In the genomic region with DNA sequence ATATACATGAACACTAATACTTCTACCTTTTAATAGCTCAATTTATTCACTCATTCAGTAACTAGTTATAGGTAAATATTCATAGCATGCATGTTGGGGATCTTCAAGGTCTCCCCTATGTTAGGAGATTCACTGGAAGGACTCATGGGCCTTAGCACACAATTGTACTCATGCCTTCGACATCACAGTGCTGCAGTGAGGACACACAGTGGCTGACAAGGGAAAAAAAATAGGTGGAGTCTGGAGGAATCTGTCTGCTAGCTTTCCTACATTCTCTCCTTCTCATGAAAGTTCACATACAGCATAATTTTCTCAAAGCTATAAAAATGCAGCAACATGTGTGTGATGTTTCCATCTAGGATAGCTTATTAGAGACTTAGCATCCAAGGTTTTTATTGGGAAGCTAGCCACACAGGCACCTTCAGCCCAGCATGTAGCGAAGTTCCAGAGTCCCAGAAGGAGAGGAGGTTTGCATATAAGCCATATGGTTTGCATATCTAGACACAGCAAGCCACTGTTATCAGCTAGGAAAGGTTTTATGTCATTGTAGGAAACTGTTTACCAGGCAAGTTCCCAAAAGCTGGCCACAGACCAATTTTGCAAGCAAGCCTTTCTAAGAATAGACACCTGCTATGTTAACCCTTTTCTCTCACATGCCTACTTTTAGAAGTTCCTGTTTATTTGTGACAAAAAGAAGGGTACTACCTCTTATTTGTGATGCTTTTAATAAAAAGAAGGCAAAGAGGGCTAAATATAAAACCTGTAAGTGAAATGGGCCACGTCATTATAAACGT, we compare ENCODE assay signal across 12 cellular contexts. TPM values are rescaled to one million over a fixed set of nuclear protein-coding genes. Genes with fewer than 3 reads are reported as not detected.
DNase-seq lines count a peak whose midpoint lies in the region; ATAC-seq and TF ChIP-seq lines count a peak whose summit lies in the region.
"Had no signal": no experiment of that assay in that cellular context is flagged by ENCODE, and none has a peak within 500 bp of the region (broad histone marks: within the 10 kb centered on the region; RNA-seq: fewer than 3 reads in every experiment).

No MANE protein-coding gene starts in this region.

- no peak overlapping the region for H3K4me3 Mint-ChIP-seq in CD4-positive, alpha-beta T cell
- no peak overlapping the region for H3K4me3 Mint-ChIP-seq in activated CD8-positive, alpha-beta T cell treated with anti-CD3 and anti-CD28 coated beads for 36 hours
- no peak overlapping the region for H3K4me3 Mint-ChIP-seq in mesothelial cell of epicardium

- H3K27ac ChIP-seq in CD4-positive, alpha-beta T cell (ENCODE audit: low read depth, low read length), result no peak overlapping the region
- H3K27ac ChIP-seq: epithelial cell of prostate, vagina had no signal

- TF ChIP-seq CTCF in epithelial cell of proximal tubule (conservative IDR thresholded peaks at IDR 0.05; ENCODE audit: low read depth, low read length) (peak; percentile 18), mesothelial cell of epicardium (IDR thresholded peaks at IDR 0.05; ENCODE audit: unreplicated experiment) (no peak)
- no peak for TF ChIP-seq CTCF in CD4-positive, alpha-beta T cell (IDR thresholded peaks at IDR 0.05)
- no peak for TF ChIP-seq CTCF in activated CD8-positive, alpha-beta T cell treated with anti-CD3 and anti-CD28 coated beads for 36 hours (IDR thresholded peaks at IDR 0.05)

- H3K27me3 Mint-ChIP-seq in CD4-positive, alpha-beta T cell, result peaks cover 31% of the 10 kb centered on the region
- peaks cover 13% of the 10 kb centered on the region for H3K27me3 Mint-ChIP-seq in activated CD8-positive, alpha-beta T cell treated with anti-CD3 and anti-CD28 coated beads for 36 hours
- H3K27me3 Mint-ChIP-seq in mesothelial cell of epicardium (ENCODE audit: low read depth), result peaks cover 3% of the 10 kb centered on the region

- DNase-seq in Kasumi-1 (lab: John Stamatoyannopoulos, UW) (peak; percentile 23 to 34), epithelial cell of proximal tubule (ENCODE audit: low read depth) (no peak), LoVo (ENCODE audit: low spot score) (no peak), mesothelial cell of epicardium (ENCODE audit: low spot score in 2 of 2, unreplicated experiment in 2 of 2) (no peak)
- no peak for DNase-seq in CD4-positive, alpha-beta T cell
- DNase-seq in activated CD8-positive, alpha-beta T cell treated with anti-CD3 and anti-CD28 coated beads for 36 hours, result no peak
- DNase-seq: activated effector memory CD4-positive, alpha-beta T cell treated with Interleukin-2 at 50 U/mL for 16 hours; SW 1271 had no signal

- POLR2A ChIA-PET in CD4-positive, alpha-beta T cell (lab: Charles Lee), result interaction anchor here (0.6 kb wide), 1 partner anchor 352 kb away, joined by 3 read pairs; no protein-coding TSS in a partner anchor
- POLR2A ChIA-PET in activated CD8-positive, alpha-beta T cell treated with anti-CD3 and anti-CD28 coated beads for 36 hours (lab: Charles Lee), result no interaction called here

- H3K4me1 Mint-ChIP-seq in CD4-positive, alpha-beta T cell (ENCODE audit: low read depth), result peaks cover 7% of the 10 kb centered on the region
- peaks cover 6% of the 10 kb centered on the region for H3K4me1 Mint-ChIP-seq in activated CD8-positive, alpha-beta T cell treated with anti-CD3 and anti-CD28 coated beads for 36 hours (ENCODE audit: low read depth)
- peaks cover 30% of the 10 kb centered on the region for H3K4me1 Mint-ChIP-seq in mesothelial cell of epicardium

- ATAC-seq in GM18861 (IDR thresholded peaks at IDR 0.05; ENCODE audit: unreplicated experiment) (peak; percentile 22), GM21723 (IDR thresholded peaks at IDR 0.05; ENCODE audit: unreplicated experiment) (peak; percentile 61)
- ATAC-seq in CD4-positive, alpha-beta T cell (ENCODE audit: poor library complexity), result no peak
- ATAC-seq in activated CD8-positive, alpha-beta T cell treated with anti-CD3 and anti-CD28 coated beads for 36 hours, result no peak

- H3K9me3 Mint-ChIP-seq in CD4-positive, alpha-beta T cell, result no peaks in the 10 kb centered on the region
- H3K9me3 Mint-ChIP-seq in activated CD8-positive, alpha-beta T cell treated with anti-CD3 and anti-CD28 coated beads for 36 hours, result no peaks in the 10 kb centered on the region
- peaks cover 10% of the 10 kb centered on the region for H3K9me3 Mint-ChIP-seq in mesothelial cell of epicardium

- H3K36me3 Mint-ChIP-seq in CD4-positive, alpha-beta T cell (ENCODE audit: low read depth), result no peaks in the 10 kb centered on the region
- H3K36me3 Mint-ChIP-seq in activated CD8-positive, alpha-beta T cell treated with anti-CD3 and anti-CD28 coated beads for 36 hours (ENCODE audit: low read depth), result no peaks in the 10 kb centered on the region
- peaks cover 2% of the 10 kb centered on the region for H3K36me3 Mint-ChIP-seq in mesothelial cell of epicardium

- no peaks in the 10 kb centered on the region for H3K9me3 ChIP-seq in CD4-positive, alpha-beta T cell (ENCODE audit: control insufficient read depth, low read length)
- H3K9me3 ChIP-seq: vagina had no signal

- CTCF ChIA-PET in CD4-positive, alpha-beta T cell (lab: Charles Lee), result no interaction called here
- CTCF ChIA-PET in activated CD8-positive, alpha-beta T cell treated with anti-CD3 and anti-CD28 coated beads for 36 hours (lab: Charles Lee), result interaction anchor here (1.3 to 2.6 kb wide), 2 partner anchors 10 to 48 kb away, joined by 5 to 12 read pairs; no protein-coding TSS in a partner anchor

- no peak overlapping the region for H3K27ac Mint-ChIP-seq in CD4-positive, alpha-beta T cell
- no peak overlapping the region for H3K27ac Mint-ChIP-seq in activated CD8-positive, alpha-beta T cell treated with anti-CD3 and anti-CD28 coated beads for 36 hours
- H3K27ac Mint-ChIP-seq in mesothelial cell of epicardium, result no peak overlapping the region

- H3K27me3 ChIP-seq in CD4-positive, alpha-beta T cell (ENCODE audit: control insufficient read depth, insufficient read depth, low read length), result peaks cover 11% of the 10 kb centered on the region
- H3K27me3 ChIP-seq: vagina had no signal

- H3K4me3 ChIP-seq in epithelial cell of proximal tubule (ENCODE audit: low read depth, low read length), result no peak overlapping the region
- H3K4me3 ChIP-seq: vagina had no signal

- intact Hi-C loops in CD4-positive, alpha-beta T cell (cut with DNase I, micrococcal nuclease), result no loop called here
- intact Hi-C loops in activated CD8-positive, alpha-beta T cell treated with anti-CD3 and anti-CD28 coated beads for 36 hours (cut with micrococcal nuclease), result no loop called here

RNA-seq across cellular contexts. Expression of gene MORC1, which starts 46.4 kb away (rescaled TPM):
- total RNA-seq in epithelial cell of proximal tubule (not detected in 2 replicates), mesothelial cell of epicardium (0.13 to 0.18 TPM in 2 of 3 replicates, not detected in the other)
- not detected for total RNA-seq in CD4-positive, alpha-beta T cell
- not detected for total RNA-seq in activated CD8-positive, alpha-beta T cell treated with anti-CD3 and anti-CD28 coated beads for 36 hours
- total RNA-seq: vagina had no signal

Comparison
In these comparisons a context has a peak if more than half of its experiments do, and no peak if none do; other contexts are left out.
1. ATAC-seq: peak in GM18861 (single experiment) and GM21723 (single experiment); none in CD4-positive, alpha-beta T cell (single experiment) and activated CD8-positive, alpha-beta T cell treated with anti-CD3 and anti-CD28 coated beads for 36 hours (single experiment).
2. DNase-seq: peak in Kasumi-1 (2 of 2); none in epithelial cell of proximal tubule (single experiment), LoVo (single experiment), CD4-positive, alpha-beta T cell (0 of 10), activated CD8-positive, alpha-beta T cell treated with anti-CD3 and anti-CD28 coated beads for 36 hours (single experiment) and mesothelial cell of epicardium (0 of 2).